In genomic region chr2:61247204-61247812, GRCh38 we compare ENCODE assay signal across 13 cellular contexts.
DNase-seq lines count a peak whose midpoint lies in the region; ATAC-seq and TF ChIP-seq lines count a peak whose summit lies in the region.
"Had no signal": no experiment of that assay in that cellular context is flagged by ENCODE, and none has a peak within 500 bp of the region (broad histone marks: within the 10 kb centered on the region; RNA-seq: fewer than 3 reads in every experiment).

No MANE protein-coding gene starts in this region.

- no peaks in the 10 kb centered on the region for H3K9me3 Mint-ChIP-seq in activated T-helper 2 cell treated with anti-CD3 and anti-CD28 coated beads, Interferon-gamma antibody, Interleukin-2, Interleukin-4, amounts not matched to agents 10 μg/mL and 5 μg/mL and 100 μg/mL, durations not matched to agents 14 hours and 24 hours and 36 hours
- H3K9me3 Mint-ChIP-seq: nephron had no signal

- H3K9me3 ChIP-seq in MG63 (no peaks in the 10 kb centered on the region), psoas muscle (no peaks in the 10 kb centered on the region)

- peaks cover 49% of the 10 kb centered on the region for H3K36me3 Mint-ChIP-seq in activated T-helper 2 cell treated with anti-CD3 and anti-CD28 coated beads, Interferon-gamma antibody, Interleukin-2, Interleukin-4, amounts not matched to agents 10 μg/mL and 5 μg/mL and 100 μg/mL, durations not matched to agents 14 hours and 24 hours and 36 hours (ENCODE audit: low read depth)

- peaks cover 36% of the 10 kb centered on the region for H3K36me3 ChIP-seq in MG63
- peaks cover 0 to 87% of the 10 kb centered on the region in 2 donors for H3K36me3 ChIP-seq in psoas muscle (ENCODE audit: insufficient read depth in 1 of 2, low read depth in 1 of 2)

- DNase-seq in GM03348 (ENCODE audit: low spot score), result peak; percentile 74
- DNase-seq in MG63, result peak; percentile 28
- peak; percentile 16 for DNase-seq in epithelial cell of esophagus (ENCODE audit: low read depth)
- no peak for DNase-seq in psoas muscle
- DNase-seq in SHP77 treated with DMSO at 0.1 percent for 48 hours (lab: John Stamatoyannopoulos, UW), result no peak
- no peak for DNase-seq in middle frontal gyrus (ENCODE audit: extremely low spot score, low spot score)
- DNase-seq in activated T-helper 2 cell treated with anti-CD3 and anti-CD28 coated beads, Interferon-gamma antibody, Interleukin-2, Interleukin-4, amounts not matched to agents 10 μg/mL and 5 μg/mL and 100 μg/mL, durations not matched to agents 14 hours and 24 hours and 36 hours (ENCODE audit: low spot score), result no peak
- DNase-seq: central memory CD4-positive, alpha-beta T cell; GOT3; NCI-H1417 treated with DMSO at 0.1 percent for 48 hours; NCI-H69 had no signal

- H3K27me3 Mint-ChIP-seq in activated T-helper 2 cell treated with anti-CD3 and anti-CD28 coated beads, Interferon-gamma antibody, Interleukin-2, Interleukin-4, amounts not matched to agents 10 μg/mL and 5 μg/mL and 100 μg/mL, durations not matched to agents 14 hours and 24 hours and 36 hours (ENCODE audit: low read depth), result no peaks in the 10 kb centered on the region

- no peak overlapping the region for H3K27ac Mint-ChIP-seq in activated T-helper 2 cell treated with anti-CD3 and anti-CD28 coated beads, Interferon-gamma antibody, Interleukin-2, Interleukin-4, amounts not matched to agents 10 μg/mL and 5 μg/mL and 100 μg/mL, durations not matched to agents 14 hours and 24 hours and 36 hours
- H3K27ac Mint-ChIP-seq: nephron had no signal

- peaks cover 4% of the 10 kb centered on the region for H3K4me1 Mint-ChIP-seq in activated T-helper 2 cell treated with anti-CD3 and anti-CD28 coated beads, Interferon-gamma antibody, Interleukin-2, Interleukin-4, amounts not matched to agents 10 μg/mL and 5 μg/mL and 100 μg/mL, durations not matched to agents 14 hours and 24 hours and 36 hours (ENCODE audit: low read depth)
- H3K4me1 Mint-ChIP-seq: nephron had no signal

- TF ChIP-seq CTCF in epithelial cell of esophagus (IDR thresholded peaks at IDR 0.05; ENCODE audit: insufficient read depth, low read depth, low read length, missing control alignments) (no peak), psoas muscle (IDR thresholded peaks at IDR 0.05) (no peak)

- intact Hi-C loops in psoas muscle (cut with DNase I), result no loop called here
- intact Hi-C loops in activated T-helper 2 cell treated with anti-CD3 and anti-CD28 coated beads, Interferon-gamma antibody, Interleukin-2, Interleukin-4, amounts not matched to agents 10 μg/mL and 5 μg/mL and 100 μg/mL, durations not matched to agents 14 hours and 24 hours and 36 hours (cut with micrococcal nuclease), result no loop called here

- no peaks in the 10 kb centered on the region for H3K4me1 ChIP-seq in psoas muscle

- H3K27me3 ChIP-seq in MG63 (no peaks in the 10 kb centered on the region), psoas muscle (ENCODE audit: insufficient read depth in 3 of 3, low read length in 2 of 3) (no peaks in the 10 kb centered on the region)

- H3K4me3 ChIP-seq in MG63, result no peak overlapping the region
- H3K4me3 ChIP-seq in epithelial cell of esophagus (ENCODE audit: low read length), result no peak overlapping the region
- H3K4me3 ChIP-seq in psoas muscle, result no peak overlapping the region

- no peak overlapping the region for H3K4me3 Mint-ChIP-seq in activated T-helper 2 cell treated with anti-CD3 and anti-CD28 coated beads, Interferon-gamma antibody, Interleukin-2, Interleukin-4, amounts not matched to agents 10 μg/mL and 5 μg/mL and 100 μg/mL, durations not matched to agents 14 hours and 24 hours and 36 hours (ENCODE audit: low read depth)
- H3K4me3 Mint-ChIP-seq: nephron had no signal

- ATAC-seq in psoas muscle, result peak; percentile 56 to 94 (median 88)
- ATAC-seq: esophagus mucosa had no signal

- no peak overlapping the region for H3K27ac ChIP-seq in psoas muscle

Comparison
In these comparisons a context has a peak if more than half of its experiments do, and no peak if none do; other contexts are left out.
1. DNase-seq: peak in GM03348 (single experiment), MG63 (single experiment) and epithelial cell of esophagus (single experiment); none in psoas muscle (0 of 2), SHP77 treated with DMSO at 0.1 percent for 48 hours (single experiment), middle frontal gyrus (single experiment) and activated T-helper 2 cell treated with anti-CD3 and anti-CD28 coated beads, Interferon-gamma antibody, Interleukin-2, Interleukin-4, amounts not matched to agents 10 μg/mL and 5 μg/mL and 100 μg/mL, durations not matched to agents 14 hours and 24 hours and 36 hours (single experiment).